In genomic region chr1:230976360-230976759, GRCh38 we compare ENCODE assay signal across 13 cellular contexts. TPM values are rescaled to one million over a fixed set of nuclear protein-coding genes. Genes with fewer than 3 reads are reported as not detected.
DNase-seq lines count a peak whose midpoint lies in the region; ATAC-seq and TF ChIP-seq lines count a peak whose summit lies in the region.
"Had no signal": no experiment of that assay in that cellular context is flagged by ENCODE, and none has a peak within 500 bp of the region (broad histone marks: within the 10 kb centered on the region; RNA-seq: fewer than 3 reads in every experiment).

No MANE protein-coding gene starts in this region.

- in situ Hi-C loops in IMR-90 (cut with MboI; ENCODE audit: low sequenced_read_pairs), result no loop called here

- no peak overlapping the region for H3K18ac ChIP-seq in IMR-90 (ENCODE audit: low read depth, low read length)

- BruUV-seq in IMR-90 (replicated peaks; lab: Mats Ljungman, UMichigan), result no TSS peak

- dilution Hi-C loops in IMR-90 (cut with HindIII; ENCODE audit: low sequenced_read_pairs, unreplicated experiment), result no loop called here

- no peak overlapping the region for H2AK9ac ChIP-seq in IMR-90 (replicated peaks; ENCODE audit: low read depth, low read length, poor library complexity)

- no peaks in the 10 kb centered on the region for H3K9me3 Mint-ChIP-seq in CD4-positive, CD25-positive, alpha-beta regulatory T cell
- H3K9me3 Mint-ChIP-seq in activated T-helper 2 cell treated with anti-CD3 and anti-CD28 coated beads, Interferon-gamma antibody, Interleukin-2, Interleukin-4, amounts not matched to agents 10 μg/mL and 5 μg/mL and 100 μg/mL, durations not matched to agents 14 hours and 24 hours and 36 hours, result no peaks in the 10 kb centered on the region
- H3K9me3 Mint-ChIP-seq in natural killer cell, result no peaks in the 10 kb centered on the region

- peaks cover 20 to 57% (median 49%) of the 10 kb centered on the region in 4 donors for H3K4me1 Mint-ChIP-seq in CD4-positive, CD25-positive, alpha-beta regulatory T cell
- peaks cover 60% of the 10 kb centered on the region for H3K4me1 Mint-ChIP-seq in activated T-helper 2 cell treated with anti-CD3 and anti-CD28 coated beads, Interferon-gamma antibody, Interleukin-2, Interleukin-4, amounts not matched to agents 10 μg/mL and 5 μg/mL and 100 μg/mL, durations not matched to agents 14 hours and 24 hours and 36 hours (ENCODE audit: low read depth)
- H3K4me1 Mint-ChIP-seq in natural killer cell, result peaks cover 53 to 69% of the 10 kb centered on the region in 2 donors

- no peak for ATAC-seq in CD4-positive, CD25-positive, alpha-beta regulatory T cell (ENCODE audit: low read depth in 2 of 2)
- ATAC-seq in IMR-90 (ENCODE audit: low read depth) (no peak), natural killer cell (no peak), GM19351 (IDR thresholded peaks at IDR 0.05; ENCODE audit: unreplicated experiment) (no peak)
- ATAC-seq: left lobe of liver had no signal

- H3K56ac ChIP-seq in IMR-90 (ENCODE audit: extremely low read depth, insufficient read depth, low read length), result no peak overlapping the region

- no peak overlapping the region for H2BK5ac ChIP-seq in IMR-90 (ENCODE audit: low read depth, low read length, poor library complexity, severe bottlenecking)

- no peak overlapping the region for H2BK15ac ChIP-seq in IMR-90 (ENCODE audit: low read depth, low read length)

- no peak for TF ChIP-seq CTCF in IMR-90 (conservative IDR thresholded peaks at IDR 0.05; ENCODE audit: low read depth, low read length)
- no peak for TF ChIP-seq CTCF in natural killer cell (IDR thresholded peaks at IDR 0.05)

- H3K9me1 ChIP-seq in IMR-90 (ENCODE audit: insufficient read depth, low read length), result peaks cover 2% of the 10 kb centered on the region; the same call in 1 of the 2 replicates

- no peak overlapping the region for H4K5ac ChIP-seq in IMR-90 (ENCODE audit: low read depth, low read length)

- no peaks in the 10 kb centered on the region for H3K27me3 Mint-ChIP-seq in CD4-positive, CD25-positive, alpha-beta regulatory T cell
- no peaks in the 10 kb centered on the region for H3K27me3 Mint-ChIP-seq in activated T-helper 2 cell treated with anti-CD3 and anti-CD28 coated beads, Interferon-gamma antibody, Interleukin-2, Interleukin-4, amounts not matched to agents 10 μg/mL and 5 μg/mL and 100 μg/mL, durations not matched to agents 14 hours and 24 hours and 36 hours (ENCODE audit: low read depth)
- H3K27me3 Mint-ChIP-seq in natural killer cell (ENCODE audit: low read depth in 2 of 2), result no peaks in the 10 kb centered on the region

- POLR2A ChIA-PET in IMR-90 (lab: Charles Lee; ENCODE audit: unreplicated experiment), result no interaction called here

- no peak overlapping the region for H3K14ac ChIP-seq in IMR-90 (replicated peaks; ENCODE audit: low read depth, low read length)

- H3K27ac ChIP-seq in CD4-positive, CD25-positive, alpha-beta regulatory T cell (ENCODE audit: insufficient read depth, low read length, poor library complexity, severe bottlenecking), result peak overlapping the region; percentile 83
- no peak overlapping the region for H3K27ac ChIP-seq in IMR-90 (ENCODE audit: insufficient read depth, low read length)
- H3K27ac ChIP-seq: KMS-11, suprapubic skin had no signal

- H3K9me3 ChIP-seq in CD4-positive, CD25-positive, alpha-beta regulatory T cell (ENCODE audit: control insufficient read depth in 2 of 2, low read length in 2 of 2), result no peaks in the 10 kb centered on the region
- H3K9me3 ChIP-seq in IMR-90 (ENCODE audit: control insufficient read depth, insufficient read depth, low read length), result no peaks in the 10 kb centered on the region
- H3K9me3 ChIP-seq: suprapubic skin had no signal

- H3K27ac Mint-ChIP-seq in CD4-positive, CD25-positive, alpha-beta regulatory T cell, result peak overlapping the region in 1 of 3 donors; percentile 25
- no peak overlapping the region for H3K27ac Mint-ChIP-seq in activated T-helper 2 cell treated with anti-CD3 and anti-CD28 coated beads, Interferon-gamma antibody, Interleukin-2, Interleukin-4, amounts not matched to agents 10 μg/mL and 5 μg/mL and 100 μg/mL, durations not matched to agents 14 hours and 24 hours and 36 hours
- peak overlapping the region in 1 of 2 donors; percentile 97 for H3K27ac Mint-ChIP-seq in natural killer cell

- H2BK20ac ChIP-seq in IMR-90 (ENCODE audit: low read depth, low read length), result no peak overlapping the region

- no peak overlapping the region for H2AK5ac ChIP-seq in IMR-90 (ENCODE audit: low read depth, low read length)

- H3K79me1 ChIP-seq in IMR-90 (ENCODE audit: low read depth in 1 of 2, low read length in 2 of 2), result peaks cover 32 to 40% of the 10 kb centered on the region in 2 experiments

- H3K36me3 ChIP-seq in CD4-positive, CD25-positive, alpha-beta regulatory T cell (ENCODE audit: control insufficient read depth, insufficient read depth, low read length), result peaks cover 12% of the 10 kb centered on the region
- H3K36me3 ChIP-seq in IMR-90 (ENCODE audit: control insufficient read depth, insufficient read depth, low read length), result peaks cover 2% of the 10 kb centered on the region; the same call in 1 of the 2 replicates

- no peak overlapping the region for H3K9ac ChIP-seq in IMR-90 (ENCODE audit: low read depth, low read length)
- H3K9ac ChIP-seq: KMS-11 had no signal

- H4K91ac ChIP-seq in IMR-90 (ENCODE audit: insufficient read depth, low read depth, low read length), result no peak overlapping the region

- DNase-seq in CD4-positive, CD25-positive, alpha-beta regulatory T cell, result no peak
- DNase-seq in IMR-90 (no peak), natural killer cell (no peak), iPS-NIHi11 (ENCODE audit: low spot score) (no peak), HuH-7 (ENCODE audit: low spot score) (no peak)
- DNase-seq in activated T-helper 2 cell treated with anti-CD3 and anti-CD28 coated beads, Interferon-gamma antibody, Interleukin-2, Interleukin-4, amounts not matched to agents 10 μg/mL and 5 μg/mL and 100 μg/mL, durations not matched to agents 14 hours and 24 hours and 36 hours (ENCODE audit: low spot score), result no peak
- DNase-seq: cerebellar nuclear complex, NCI-H1436, retina had no signal

- H3K4me3 Mint-ChIP-seq in CD4-positive, CD25-positive, alpha-beta regulatory T cell, result peak overlapping the region; percentile 41 to 97 (median 67)
- H3K4me3 Mint-ChIP-seq in activated T-helper 2 cell treated with anti-CD3 and anti-CD28 coated beads, Interferon-gamma antibody, Interleukin-2, Interleukin-4, amounts not matched to agents 10 μg/mL and 5 μg/mL and 100 μg/mL, durations not matched to agents 14 hours and 24 hours and 36 hours (ENCODE audit: low read depth), result peak overlapping the region; percentile 95
- peak overlapping the region; percentile 66 for H3K4me3 Mint-ChIP-seq in natural killer cell

- H3K4me2 ChIP-seq in IMR-90 (ENCODE audit: low read depth, low read length), result no peak overlapping the region

- no peak overlapping the region for H4K8ac ChIP-seq in IMR-90 (ENCODE audit: low read depth in 2 of 2, low read length in 2 of 2)

- no peak overlapping the region for H2BK120ac ChIP-seq in IMR-90 (ENCODE audit: low read depth, low read length)

- WGBS in IMR-90 (ENCODE audit: extremely low coverage in 2 of 2, insufficient read length in 1 of 2), 2 experiments, result no CpG with 5 or more reads among the region's 4 CpGs

- H4K20me1 ChIP-seq in IMR-90 (ENCODE audit: insufficient read depth, low read length), result no peaks in the 10 kb centered on the region

- intact Hi-C loops in IMR-90 (cut with micrococcal nuclease) (loop anchor here (5.0 kb wide), 1 partner anchor 39 kb away; no protein-coding TSS in a partner anchor), natural killer cell (cut with micrococcal nuclease) (loop anchor here (5.0 kb wide), 2 partner anchors 361 to 551 kb away; partner anchors contain the start of genes EXOC8, SPRTN and TSNAX)
- intact Hi-C loops in activated T-helper 2 cell treated with anti-CD3 and anti-CD28 coated beads, Interferon-gamma antibody, Interleukin-2, Interleukin-4, amounts not matched to agents 10 μg/mL and 5 μg/mL and 100 μg/mL, durations not matched to agents 14 hours and 24 hours and 36 hours (cut with micrococcal nuclease), result loop anchor here (5.0 kb wide), 1 partner anchor 909 kb away; the partner anchor contains the start of gene GALNT2

- H3K4ac ChIP-seq in IMR-90 (ENCODE audit: low read depth, low read length), result no peak overlapping the region

- TF ChIP-seq POLR2A in IMR-90 (IDR thresholded peaks at IDR 0.05; ENCODE audit: low read depth, low read length), result no peak

- H3K23ac ChIP-seq in IMR-90 (ENCODE audit: low read depth, low read length), result peak overlapping the region; percentile 18; the same call in 1 of the 2 replicates

- peaks cover 70% of the 10 kb centered on the region for H3K4me1 ChIP-seq in CD4-positive, CD25-positive, alpha-beta regulatory T cell (ENCODE audit: control insufficient read depth, insufficient read depth, low read length, poor library complexity, severe bottlenecking)
- 0 out of 2 replicates have a peak, but pooled peaks cover 2% of the 10 kb centered on the region for H3K4me1 ChIP-seq in IMR-90 (ENCODE audit: control insufficient read depth, insufficient read depth, low read length)

- no peak for TF ChIP-seq RAD21 in IMR-90 (IDR thresholded peaks at IDR 0.05; ENCODE audit: low read length)

- CTCF ChIA-PET in IMR-90 (lab: Yijun Ruan, JAX), result no interaction called here

- H3K36me3 Mint-ChIP-seq in CD4-positive, CD25-positive, alpha-beta regulatory T cell, result peaks cover 5% of the 10 kb centered on the region
- H3K36me3 Mint-ChIP-seq in activated T-helper 2 cell treated with anti-CD3 and anti-CD28 coated beads, Interferon-gamma antibody, Interleukin-2, Interleukin-4, amounts not matched to agents 10 μg/mL and 5 μg/mL and 100 μg/mL, durations not matched to agents 14 hours and 24 hours and 36 hours (ENCODE audit: low read depth), result peaks cover 29% of the 10 kb centered on the region
- no peaks in the 10 kb centered on the region for H3K36me3 Mint-ChIP-seq in natural killer cell

- H2AFZ ChIP-seq in IMR-90 (replicated peaks; ENCODE audit: low read length, poor library complexity), result no peak overlapping the region

- H3K27me3 ChIP-seq in CD4-positive, CD25-positive, alpha-beta regulatory T cell (ENCODE audit: control insufficient read depth, insufficient read depth, low read length), result no peaks in the 10 kb centered on the region
- no peaks in the 10 kb centered on the region for H3K27me3 ChIP-seq in IMR-90 (ENCODE audit: control insufficient read depth, insufficient read depth, low read length)
- H3K27me3 ChIP-seq: suprapubic skin had no signal

- peak overlapping the region; percentile 91 for H3K4me3 ChIP-seq in CD4-positive, CD25-positive, alpha-beta regulatory T cell (ENCODE audit: low read depth, low read length)
- H3K4me3 ChIP-seq in IMR-90 (ENCODE audit: insufficient read depth, low read depth, low read length), result no peak overlapping the region
- H3K4me3 ChIP-seq: suprapubic skin had no signal

RNA-seq across cellular contexts. Expression of gene TTC13, which starts 2.3 kb away (rescaled TPM):
- 40.5 TPM for total RNA-seq in CD4-positive, CD25-positive, alpha-beta regulatory T cell
- polyA plus RNA-seq in CD4-positive, CD25-positive, alpha-beta regulatory T cell, result 10 to 100 TPM in 3 of 4 donors, 1 to 10 TPM in 1; 8.9 to 13.8 (median 11.1) TPM
- total RNA-seq in IMR-90 (2012; rRNA removed), result 8.9 and 9.1 TPM in 2 replicates
- polyA plus RNA-seq in IMR-90 (2012; rRNA removed), result 6.0 and 6.1 TPM in 2 replicates
- 2.2 and 2.5 TPM in 2 replicates for polyA plus RNA-seq in IMR-90 (2012; cell fraction: cytosol; rRNA removed)
- polyA plus RNA-seq in IMR-90 (2012; cell fraction: nucleus; rRNA removed; ENCODE audit: low replicate concordance), result 3.1 and 9.3 TPM in 2 replicates
- total RNA-seq in activated T-helper 2 cell treated with anti-CD3 and anti-CD28 coated beads, Interferon-gamma antibody, Interleukin-2, Interleukin-4, amounts not matched to agents 10 μg/mL and 5 μg/mL and 100 μg/mL, durations not matched to agents 14 hours and 24 hours and 36 hours, result 17.5 and 17.7 TPM in 2 replicates
- total RNA-seq in natural killer cell, result 10 to 100 TPM; 72.4 to 90.1 (median 80.4) TPM

RNA-seq across cellular contexts. Expression of gene ARV1, which starts 2.5 kb away (rescaled TPM):
- total RNA-seq in CD4-positive, CD25-positive, alpha-beta regulatory T cell, result 6.8 TPM
- polyA plus RNA-seq in CD4-positive, CD25-positive, alpha-beta regulatory T cell, result 10 to 100 TPM; 30.7 to 41.6 (median 35.1) TPM
- total RNA-seq in IMR-90 (2012; rRNA removed) (19.0 and 26.7 TPM in 2 replicates), natural killer cell (1 to 10 TPM; 7.2 to 7.6 (median 7.3) TPM)
- polyA plus RNA-seq in IMR-90 (2012; rRNA removed), result 18.9 and 22.9 TPM in 2 replicates
- 6.2 and 8.0 TPM in 2 replicates for polyA plus RNA-seq in IMR-90 (2012; cell fraction: cytosol; rRNA removed)
- 1.7 and 10.5 TPM in 2 replicates for polyA plus RNA-seq in IMR-90 (2012; cell fraction: nucleus; rRNA removed; ENCODE audit: low replicate concordance)
- total RNA-seq in activated T-helper 2 cell treated with anti-CD3 and anti-CD28 coated beads, Interferon-gamma antibody, Interleukin-2, Interleukin-4, amounts not matched to agents 10 μg/mL and 5 μg/mL and 100 μg/mL, durations not matched to agents 14 hours and 24 hours and 36 hours, result 10.7 and 11.3 TPM in 2 replicates
